Comparison of ENCODE assay signal across 11 cellular contexts in genomic region chr9:94937214-94937903, GRCh38.
A peak's percentile ranks its signal among the peaks of the same experiment; 100 is the strongest.
DNase-seq lines count a peak whose midpoint lies in the region; TF ChIP-seq lines count a peak whose summit lies in the region.
"Had no signal": no experiment of that assay in that cellular context is flagged by ENCODE, and none has a peak within 500 bp of the region (broad histone marks: within the 10 kb centered on the region; RNA-seq: fewer than 3 reads in every experiment).

No MANE protein-coding gene starts in this region.

- no peaks in the 10 kb centered on the region for H3K9me3 ChIP-seq in adipocyte (ENCODE audit: control insufficient read depth, low read length)
- H3K9me3 ChIP-seq in transverse colon: no peaks in the 10 kb centered on the region

- no peak overlapping the region for H3K4me3 ChIP-seq in adipocyte (ENCODE audit: low read length)
- no peak overlapping the region for H3K4me3 ChIP-seq in transverse colon

- H3K9ac ChIP-seq in adipocyte (ENCODE audit: low read length): no peak overlapping the region

- peak; percentile 9 for DNase-seq in SIG-M5 treated with dmso at 0.1 percent for 504 hours (lab: John Stamatoyannopoulos, UW; ENCODE audit: unreplicated experiment)
- DNase-seq in SIG-M5 (lab: John Stamatoyannopoulos, UW): no peak
- peak; percentile 93 for DNase-seq in adipocyte (ENCODE audit: low read depth)
- peak; percentile 68 for DNase-seq in glomerular visceral epithelial cell (ENCODE audit: extremely low spot score)
- DNase-seq in transverse colon: no peak
- DNase-seq in stimulated activated CD4-positive, alpha-beta T cell treated with anti-CD3 and anti-CD28 coated beads, Interleukin-4, amount 100 ng/mL, for 1 hour: no peak
- DNase-seq in NCI-H526 treated with DMSO at 0.1 percent for 48 hours (lab: John Stamatoyannopoulos, UW): no peak
- no peak for DNase-seq in effector CD4-positive, alpha-beta T cell
- DNase-seq: activated naive CD8-positive, alpha-beta T cell treated with anti-CD3 and anti-CD28 coated beads for 36 hours; NCI-H2081; T1000 had no signal

- H3K27ac ChIP-seq in transverse colon: peak overlapping the region; percentile 27 to 54 (median 46)

- H3K4me1 ChIP-seq in adipocyte (ENCODE audit: control insufficient read depth, insufficient read depth, low read length) (peaks cover 26% of the 10 kb centered on the region), transverse colon (peaks cover 10 to 43% (median 23%) of the 10 kb centered on the region in 4 donors)

- TF ChIP-seq POLR2A in transverse colon (IDR thresholded peaks at IDR 0.05): no peak

- intact Hi-C loops in transverse colon (cut with DNase I; ENCODE audit: low total_unique reads): no loop called here

- H3K36me3 ChIP-seq in adipocyte (ENCODE audit: control insufficient read depth, insufficient read depth, low read length, severe bottlenecking) (no peaks in the 10 kb centered on the region), transverse colon (no peaks in the 10 kb centered on the region)

- no peak for TF ChIP-seq EP300 in transverse colon (IDR thresholded peaks at IDR 0.05; ENCODE audit: low read depth)

- TF ChIP-seq CTCF in transverse colon (IDR thresholded peaks at IDR 0.05): no peak

- WGBS in transverse colon (ENCODE audit: low coverage in 1 of 2), 2 donors: 93 to 96% methylated on average over 6 of the region's 6 CpGs

- H3K27me3 ChIP-seq in adipocyte (replicated peaks; ENCODE audit: control insufficient read depth, insufficient read depth, low read length): no peaks in the 10 kb centered on the region
- no peaks in the 10 kb centered on the region for H3K27me3 ChIP-seq in transverse colon

- in situ Hi-C loops in transverse colon (cut with MboI; ENCODE audit: low pct_ligation_motif_present in 1 of 4, low pct_unique_long_range_greater_than_20kb in 1 of 4, low sequenced_read_pairs in 3 of 4): loop anchor here in 1 of 4 donors (25.0 kb wide), 1 partner anchor 100 kb away; no protein-coding TSS in a partner anchor

Comparison
In these comparisons a context has a peak if more than half of its experiments do, and no peak if none do; other contexts are left out.
1. DNase-seq: peak in SIG-M5 treated with dmso at 0.1 percent for 504 hours (single experiment), adipocyte (single experiment) and glomerular visceral epithelial cell (single experiment); none in SIG-M5 (single experiment), transverse colon (single experiment), stimulated activated CD4-positive, alpha-beta T cell treated with anti-CD3 and anti-CD28 coated beads, Interleukin-4, amount 100 ng/mL, for 1 hour (single experiment), NCI-H526 treated with DMSO at 0.1 percent for 48 hours (single experiment) and effector CD4-positive, alpha-beta T cell (single experiment).